In the genomic region with DNA sequence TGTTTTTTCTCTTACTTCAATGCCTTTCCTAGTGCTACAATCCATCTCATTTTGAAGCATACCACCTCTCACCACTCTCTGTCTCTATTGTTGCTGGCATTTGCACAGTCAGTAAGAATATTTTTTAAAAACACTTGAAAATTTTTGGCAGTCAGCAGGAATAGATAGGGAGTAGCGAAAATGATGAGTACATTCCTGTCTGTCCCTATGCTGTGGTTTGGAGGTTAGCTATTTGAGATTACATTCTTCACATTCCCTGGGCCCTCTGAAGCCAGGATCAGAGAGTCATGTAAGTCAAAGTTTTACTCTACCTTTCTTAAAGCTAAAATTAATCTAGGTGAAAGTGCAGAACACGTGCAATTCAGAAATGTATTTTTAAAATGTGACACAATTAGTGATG, we compare ENCODE assay signal across 1 cellular context.
TF ChIP-seq lines count a peak whose summit lies in the region.

No MANE protein-coding gene starts in this region.

TF ChIP-seq in SK-N-SH treated with all-trans-retinoic acid at 6 μM for 48 hours, 23 proteins besides CTCF, POLR2A, EP300 and RAD21 (continued from another document):
- no peak for TF ChIP-seq PPARA (CRISPR knock-in tag; IDR thresholded peaks at IDR 0.05; ENCODE audit: borderline replicate concordance)
